In genomic region chr1:200275415-200275814, GRCh38 we compare ENCODE assay signal across 18 cellular contexts.
A peak's percentile ranks its signal among the peaks of the same experiment; 100 is the strongest.
DNase-seq lines count a peak whose midpoint lies in the region; ATAC-seq and TF ChIP-seq lines count a peak whose summit lies in the region.
"Had no signal": no experiment of that assay in that cellular context is flagged by ENCODE, and none has a peak within 500 bp of the region (broad histone marks: within the 10 kb centered on the region; RNA-seq: fewer than 3 reads in every experiment).

No MANE protein-coding gene starts in this region.

- H3K4ac ChIP-seq in mesendoderm (ENCODE audit: low read depth, low read length) = no peak overlapping the region

- no peak overlapping the region for H4K8ac ChIP-seq in mesendoderm (ENCODE audit: low read depth, low read length)

- H3K4me1 ChIP-seq in fibroblast of lung (ENCODE audit: control insufficient read depth, extremely low read depth, insufficient read depth, low read length) = no peaks in the 10 kb centered on the region
- peaks cover 3% of the 10 kb centered on the region for H3K4me1 ChIP-seq in mesendoderm (ENCODE audit: control insufficient read depth, low read depth, low read length)
- peaks cover 0 to 18% (median 0%) of the 10 kb centered on the region in 5 donors for H3K4me1 ChIP-seq in subcutaneous abdominal adipose tissue (ENCODE audit: control insufficient read depth in 5 of 5, insufficient read depth in 5 of 5, low read length in 5 of 5)

- peak overlapping the region; percentile 51 for H2AFZ ChIP-seq in fibroblast of lung (ENCODE audit: low read length)

- H3K79me1 ChIP-seq in mesendoderm (ENCODE audit: low read length) = no peaks in the 10 kb centered on the region

- H3K23ac ChIP-seq in mesendoderm (ENCODE audit: low read length) = no peak overlapping the region

- DNase-seq in NCI-H748 (lab: John Stamatoyannopoulos, UW; ENCODE audit: unreplicated experiment) = peak; percentile 20
- no peak for DNase-seq in NCI-H748 treated with DMSO at 0.1 percent for 48 hours (lab: John Stamatoyannopoulos, UW)
- no peak for DNase-seq in fibroblast of lung (ENCODE audit: low read depth in 2 of 2)
- DNase-seq in mesendoderm = peak; percentile 71
- DNase-seq in kidney tubule cell (ENCODE audit: low spot score) = no peak
- no peak for DNase-seq in NCI-H1694 (lab: John Stamatoyannopoulos, UW)
- DNase-seq: CD4-positive, CD25-positive, alpha-beta regulatory T cell; EL; H7; NCI-H1105 treated with DMSO at 0.1 percent for 48 hours; NCI-H187 treated with DMSO at 0.1 percent for 48 hours; NCI-H345; NCI-H526; PC-3 had no signal

- H4K5ac ChIP-seq in mesendoderm (ENCODE audit: low read length) = no peak overlapping the region

- no peaks in the 10 kb centered on the region for H3K27me3 ChIP-seq in fibroblast of lung (ENCODE audit: control insufficient read depth, insufficient read depth, low read length)
- H3K27me3 ChIP-seq in mesendoderm (ENCODE audit: insufficient read depth, low read length, poor library complexity) = no peaks in the 10 kb centered on the region
- H3K27me3 ChIP-seq in subcutaneous abdominal adipose tissue (ENCODE audit: control insufficient read depth in 5 of 5, insufficient read depth in 4 of 5, low read length in 5 of 5) = no peaks in the 10 kb centered on the region

- H4K20me1 ChIP-seq in fibroblast of lung (ENCODE audit: control insufficient read depth, extremely low read depth, insufficient read depth, low read length) = no peaks in the 10 kb centered on the region

- no peak overlapping the region for H2BK120ac ChIP-seq in mesendoderm (ENCODE audit: low read depth, low read length)

- H3K9ac ChIP-seq in fibroblast of lung (ENCODE audit: insufficient read depth, low read length) (no peak overlapping the region), mesendoderm (ENCODE audit: low read length) (no peak overlapping the region), subcutaneous abdominal adipose tissue (ENCODE audit: low read length in 5 of 5) (no peak overlapping the region)

- H3K36me3 ChIP-seq in fibroblast of lung (ENCODE audit: control insufficient read depth, insufficient read depth, low read length) = no peaks in the 10 kb centered on the region
- no peaks in the 10 kb centered on the region for H3K36me3 ChIP-seq in mesendoderm (ENCODE audit: control insufficient read depth, insufficient read depth, low read length)
- H3K36me3 ChIP-seq in subcutaneous abdominal adipose tissue (ENCODE audit: control insufficient read depth in 5 of 5, insufficient read depth in 5 of 5, low read length in 5 of 5) = no peaks in the 10 kb centered on the region

- no peak overlapping the region for H3K27ac ChIP-seq in fibroblast of lung (ENCODE audit: insufficient read depth, low read length)
- peak overlapping the region; percentile 63 for H3K27ac ChIP-seq in mesendoderm (ENCODE audit: low read depth, low read length)
- peak overlapping the region; percentile 9 for H3K27ac ChIP-seq in subcutaneous abdominal adipose tissue (ENCODE audit: low read depth, low read length)
- H3K27ac ChIP-seq: 22Rv1, RWPE1 had no signal

- H3K4me3 ChIP-seq in fibroblast of lung (replicated peaks in 1 of 4; ENCODE audit: control extremely low read depth in 1 of 4, insufficient read depth in 1 of 4, low read depth in 3 of 4, low read length in 4 of 4) (no peak overlapping the region), mesendoderm (ENCODE audit: low read length) (no peak overlapping the region), subcutaneous abdominal adipose tissue (ENCODE audit: low read depth in 1 of 5, low read length in 5 of 5) (no peak overlapping the region)

- H3K4me2 ChIP-seq in fibroblast of lung (ENCODE audit: extremely low read depth, insufficient read depth, low read length) (no peak overlapping the region), mesendoderm (ENCODE audit: low read length) (no peak overlapping the region)

- H3K56ac ChIP-seq in mesendoderm (ENCODE audit: low read length) = no peak overlapping the region

- H3K79me2 ChIP-seq in fibroblast of lung (ENCODE audit: control insufficient read depth, insufficient read depth, low read length) (no peaks in the 10 kb centered on the region), mesendoderm (ENCODE audit: control insufficient read depth, insufficient read depth, low read length) (no peaks in the 10 kb centered on the region)

- no peak overlapping the region for H3K18ac ChIP-seq in mesendoderm (ENCODE audit: low read length)

- no peak overlapping the region for H2AK5ac ChIP-seq in mesendoderm (ENCODE audit: low read length)

- H2BK5ac ChIP-seq in mesendoderm (ENCODE audit: low read length) = no peak overlapping the region

- WGBS in mesendoderm (ENCODE audit: extremely low coverage, insufficient coverage, low lambda C conversion rate) = no CpG with 5 or more reads among the region's 4 CpGs

- ATAC-seq in HG02885 (IDR thresholded peaks at IDR 0.05; ENCODE audit: poor library complexity, unreplicated experiment) = no peak
- ATAC-seq: PC-3 had no signal

- no peak for TF ChIP-seq CTCF in fibroblast of lung (conservative IDR thresholded peaks at IDR 0.05 in 1 of 2, IDR thresholded peaks at IDR 0.05 in 1 of 2; ENCODE audit: low read depth in 1 of 2, low read length in 2 of 2)

- H3K9me3 ChIP-seq in fibroblast of lung (ENCODE audit: control insufficient read depth, insufficient read depth, low read depth, low read length) = no peaks in the 10 kb centered on the region
- no peaks in the 10 kb centered on the region for H3K9me3 ChIP-seq in subcutaneous abdominal adipose tissue (ENCODE audit: control insufficient read depth in 5 of 5, low read length in 5 of 5)

- no peak overlapping the region for H2BK15ac ChIP-seq in mesendoderm (replicated peaks; ENCODE audit: low read depth)

Comparison
In these comparisons a context has a peak if more than half of its experiments do, and no peak if none do; other contexts are left out.
1. DNase-seq: peak in NCI-H748 (single experiment) and mesendoderm (single experiment); none in NCI-H748 treated with DMSO at 0.1 percent for 48 hours (single experiment), fibroblast of lung (0 of 2), kidney tubule cell (single experiment) and NCI-H1694 (single experiment).